In genomic region chr17:46822388-46822921, GRCh38 we compare ENCODE assay signal across 1 cellular context.
TF ChIP-seq lines count a peak whose summit lies in the region.

No MANE protein-coding gene starts in this region.

TF ChIP-seq in K562, 482 proteins besides CTCF, POLR2A, EP300 and RAD21 (continued from another document and continues in another):
- TF ChIP-seq BCOR (IDR thresholded peaks at IDR 0.05) (no peak), ETV5 (CRISPR knock-in tag; IDR thresholded peaks at IDR 0.05; ENCODE audit: low read depth) (no peak), SLC30A9 (CRISPR knock-in tag; IDR thresholded peaks at IDR 0.05) (no peak), FOXJ2 (tag; IDR thresholded peaks at IDR 0.05) (no peak), SMARCB1 (IDR thresholded peaks at IDR 0.05; ENCODE audit: insufficient read length, low read depth) (no peak), ZNF24 (IDR thresholded peaks at IDR 0.05) (no peak), PCBP2 (IDR thresholded peaks at IDR 0.05; ENCODE audit: low read depth, low read length, poor library complexity, severe bottlenecking) (no peak), ZBTB43 (CRISPR knock-in tag; IDR thresholded peaks at IDR 0.05) (no peak), ZKSCAN1 (IDR thresholded peaks at IDR 0.05; ENCODE audit: low read depth, low read length) (peak; percentile 98), CCNT2 (IDR thresholded peaks at IDR 0.05; ENCODE audit: borderline replicate concordance, extremely low read depth, insufficient read length, low read depth, low read length) (peak; percentile 23), TBL1XR1 (IDR thresholded peaks at IDR 0.05; ENCODE audit: low read length in 2 of 2) (no peak), HDAC2 (IDR thresholded peaks at IDR 0.05) (peak; percentile 50; the same call in 1 of the 2 replicates), EWSR1 (IDR thresholded peaks at IDR 0.05; ENCODE audit: borderline replicate concordance, low read depth, partially characterized antibody) (no peak), PPARD (CRISPR knock-in tag; IDR thresholded peaks at IDR 0.05) (no peak), ZNF699 (CRISPR knock-in tag; IDR thresholded peaks at IDR 0.05; ENCODE audit: insufficient replicate concordance) (no peak), YY1 (IDR thresholded peaks at IDR 0.05; ENCODE audit: borderline replicate concordance in 1 of 3, control insufficient read depth in 1 of 3, extremely low read depth in 1 of 3, insufficient read depth in 3 of 3, insufficient read length in 1 of 3, insufficient replicate concordance in 2 of 3, low read depth in 1 of 3, low read length in 2 of 3) (peak in 1 of 3 experiments; percentile 5), MTA3 (IDR thresholded peaks at IDR 0.05; ENCODE audit: borderline replicate concordance) (peak; percentile 96), NR2C1 (IDR thresholded peaks at IDR 0.05) (no peak), NR2C1 (tag; IDR thresholded peaks at IDR 0.05) (no peak), TARDBP (IDR thresholded peaks at IDR 0.05) (no peak), SMAD2 (IDR thresholded peaks at IDR 0.05; ENCODE audit: low read depth, low read length) (no peak), USF2 (CRISPR knock-in tag; IDR thresholded peaks at IDR 0.05) (no peak), ZNF384 (IDR thresholded peaks at IDR 0.05; ENCODE audit: low read depth, low read length) (no peak), ZFPM2 (CRISPR knock-in tag; IDR thresholded peaks at IDR 0.05) (no peak), NR2C2 (CRISPR knock-in tag; IDR thresholded peaks at IDR 0.05) (peak; percentile 40; the same call in 1 of the 2 replicates), NR2C2 (tag; IDR thresholded peaks at IDR 0.05) (no peak), SMC3 (conservative IDR thresholded peaks at IDR 0.05; ENCODE audit: insufficient read depth, low read depth, low read length) (peak; percentile 70), SPI1 (IDR thresholded peaks at IDR 0.05; ENCODE audit: borderline replicate concordance, low read depth, low read length) (no peak), ZNF175 (CRISPR knock-in tag; IDR thresholded peaks at IDR 0.05; ENCODE audit: low read depth) (no peak), XRCC5 (IDR thresholded peaks at IDR 0.05; ENCODE audit: low read depth, low read length) (no peak), ZNF174 (CRISPR knock-in tag; IDR thresholded peaks at IDR 0.05) (no peak), IFI16 (CRISPR knock-in tag; IDR thresholded peaks at IDR 0.05) (no peak), HDAC1 (IDR thresholded peaks at IDR 0.05) (peak in 1 of 2 experiments; percentile 27; a peak in 1 of 4 replicates), ZBTB7A (IDR thresholded peaks at IDR 0.05; ENCODE audit: borderline replicate concordance, control insufficient read depth, low read depth, low read length) (peak; percentile 91), POLR3G (IDR thresholded peaks at IDR 0.05; ENCODE audit: extremely low read depth, insufficient read length, insufficient replicate concordance) (no peak), TEAD2 (tag; IDR thresholded peaks at IDR 0.05) (no peak), SAFB (IDR thresholded peaks at IDR 0.05; ENCODE audit: borderline replicate concordance, low read depth, low read length) (no peak), NEUROD1 (IDR thresholded peaks at IDR 0.05; ENCODE audit: borderline replicate concordance, low read depth, low read length, partially characterized antibody) (peak; percentile 39), ZNF695 (CRISPR knock-in tag; IDR thresholded peaks at IDR 0.05) (no peak), MCM2 (IDR thresholded peaks at IDR 0.05; ENCODE audit: low read depth) (no peak), RB1 (IDR thresholded peaks at IDR 0.05; ENCODE audit: low read depth) (peak; percentile 69), SRSF9 (IDR thresholded peaks at IDR 0.05; ENCODE audit: borderline replicate concordance, low read depth, low read length) (no peak), ZNF239 (CRISPR knock-in tag; IDR thresholded peaks at IDR 0.05) (no peak), SMARCE1 (IDR thresholded peaks at IDR 0.05) (no peak), NR0B1 (IDR thresholded peaks at IDR 0.05; ENCODE audit: partially characterized antibody) (no peak), PHF8 (IDR thresholded peaks at IDR 0.05; ENCODE audit: borderline replicate concordance, low read length) (no peak), POLR2G (IDR thresholded peaks at IDR 0.05; ENCODE audit: low read depth, low read length) (no peak), ZNF518B (CRISPR knock-in tag; IDR thresholded peaks at IDR 0.05) (no peak), SP1 (CRISPR knock-in tag; IDR thresholded peaks at IDR 0.05) (no peak), HCFC1 (IDR thresholded peaks at IDR 0.05; ENCODE audit: low read depth, low read length) (no peak), TCF15 (CRISPR knock-in tag; IDR thresholded peaks at IDR 0.05) (no peak), POU5F1 (IDR thresholded peaks at IDR 0.05; ENCODE audit: borderline replicate concordance, low read depth, low read length, partially characterized antibody) (no peak), ZFP36 (IDR thresholded peaks at IDR 0.05; ENCODE audit: low read depth, low read length, partially characterized antibody) (peak; percentile 22), PHF20 (IDR thresholded peaks at IDR 0.05; ENCODE audit: partially characterized antibody) (no peak), U2AF2 (optimal IDR thresholded peaks at IDR 0.05; ENCODE audit: low read depth, low read length) (no peak)
- TF ChIP-seq, protein P1, sequence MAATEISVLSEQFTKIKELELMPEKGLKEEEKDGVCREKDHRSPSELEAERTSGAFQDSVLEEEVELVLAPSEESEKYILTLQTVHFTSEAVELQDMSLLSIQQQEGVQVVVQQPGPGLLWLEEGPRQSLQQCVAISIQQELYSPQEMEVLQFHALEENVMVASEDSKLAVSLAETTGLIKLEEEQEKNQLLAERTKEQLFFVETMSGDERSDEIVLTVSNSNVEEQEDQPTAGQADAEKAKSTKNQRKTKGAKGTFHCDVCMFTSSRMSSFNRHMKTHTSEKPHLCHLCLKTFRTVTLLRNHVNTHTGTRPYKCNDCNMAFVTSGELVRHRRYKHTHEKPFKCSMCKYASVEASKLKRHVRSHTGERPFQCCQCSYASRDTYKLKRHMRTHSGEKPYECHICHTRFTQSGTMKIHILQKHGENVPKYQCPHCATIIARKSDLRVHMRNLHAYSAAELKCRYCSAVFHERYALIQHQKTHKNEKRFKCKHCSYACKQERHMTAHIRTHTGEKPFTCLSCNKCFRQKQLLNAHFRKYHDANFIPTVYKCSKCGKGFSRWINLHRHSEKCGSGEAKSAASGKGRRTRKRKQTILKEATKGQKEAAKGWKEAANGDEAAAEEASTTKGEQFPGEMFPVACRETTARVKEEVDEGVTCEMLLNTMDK (IDR thresholded peaks at IDR 0.05; ENCODE audit: borderline replicate concordance, insufficient read depth, low read depth, low read length, poor library complexity, severe bottlenecking) = peak; percentile 69
- TF ChIP-seq, protein P2, sequence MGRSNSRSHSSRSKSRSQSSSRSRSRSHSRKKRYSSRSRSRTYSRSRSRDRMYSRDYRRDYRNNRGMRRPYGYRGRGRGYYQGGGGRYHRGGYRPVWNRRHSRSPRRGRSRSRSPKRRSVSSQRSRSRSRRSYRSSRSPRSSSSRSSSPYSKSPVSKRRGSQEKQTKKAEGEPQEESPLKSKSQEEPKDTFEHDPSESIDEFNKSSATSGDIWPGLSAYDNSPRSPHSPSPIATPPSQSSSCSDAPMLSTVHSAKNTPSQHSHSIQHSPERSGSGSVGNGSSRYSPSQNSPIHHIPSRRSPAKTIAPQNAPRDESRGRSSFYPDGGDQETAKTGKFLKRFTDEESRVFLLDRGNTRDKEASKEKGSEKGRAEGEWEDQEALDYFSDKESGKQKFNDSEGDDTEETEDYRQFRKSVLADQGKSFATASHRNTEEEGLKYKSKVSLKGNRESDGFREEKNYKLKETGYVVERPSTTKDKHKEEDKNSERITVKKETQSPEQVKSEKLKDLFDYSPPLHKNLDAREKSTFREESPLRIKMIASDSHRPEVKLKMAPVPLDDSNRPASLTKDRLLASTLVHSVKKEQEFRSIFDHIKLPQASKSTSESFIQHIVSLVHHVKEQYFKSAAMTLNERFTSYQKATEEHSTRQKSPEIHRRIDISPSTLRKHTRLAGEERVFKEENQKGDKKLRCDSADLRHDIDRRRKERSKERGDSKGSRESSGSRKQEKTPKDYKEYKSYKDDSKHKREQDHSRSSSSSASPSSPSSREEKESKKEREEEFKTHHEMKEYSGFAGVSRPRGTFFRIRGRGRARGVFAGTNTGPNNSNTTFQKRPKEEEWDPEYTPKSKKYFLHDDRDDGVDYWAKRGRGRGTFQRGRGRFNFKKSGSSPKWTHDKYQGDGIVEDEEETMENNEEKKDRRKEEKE (IDR thresholded peaks at IDR 0.05; ENCODE audit: borderline replicate concordance in 1 of 2, control insufficient read depth in 1 of 2, low read depth in 2 of 2, low read length in 1 of 2) = no peak
- TF ChIP-seq, protein P3, sequence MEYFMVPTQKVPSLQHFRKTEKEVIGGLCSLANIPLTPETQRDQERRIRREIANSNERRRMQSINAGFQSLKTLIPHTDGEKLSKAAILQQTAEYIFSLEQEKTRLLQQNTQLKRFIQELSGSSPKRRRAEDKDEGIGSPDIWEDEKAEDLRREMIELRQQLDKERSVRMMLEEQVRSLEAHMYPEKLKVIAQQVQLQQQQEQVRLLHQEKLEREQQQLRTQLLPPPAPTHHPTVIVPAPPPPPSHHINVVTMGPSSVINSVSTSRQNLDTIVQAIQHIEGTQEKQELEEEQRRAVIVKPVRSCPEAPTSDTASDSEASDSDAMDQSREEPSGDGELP (CRISPR knock-in tag; IDR thresholded peaks at IDR 0.05; ENCODE audit: borderline replicate concordance) = peak; percentile 51; the same call in 1 of the 2 replicates
- TF ChIP-seq, protein P4, sequence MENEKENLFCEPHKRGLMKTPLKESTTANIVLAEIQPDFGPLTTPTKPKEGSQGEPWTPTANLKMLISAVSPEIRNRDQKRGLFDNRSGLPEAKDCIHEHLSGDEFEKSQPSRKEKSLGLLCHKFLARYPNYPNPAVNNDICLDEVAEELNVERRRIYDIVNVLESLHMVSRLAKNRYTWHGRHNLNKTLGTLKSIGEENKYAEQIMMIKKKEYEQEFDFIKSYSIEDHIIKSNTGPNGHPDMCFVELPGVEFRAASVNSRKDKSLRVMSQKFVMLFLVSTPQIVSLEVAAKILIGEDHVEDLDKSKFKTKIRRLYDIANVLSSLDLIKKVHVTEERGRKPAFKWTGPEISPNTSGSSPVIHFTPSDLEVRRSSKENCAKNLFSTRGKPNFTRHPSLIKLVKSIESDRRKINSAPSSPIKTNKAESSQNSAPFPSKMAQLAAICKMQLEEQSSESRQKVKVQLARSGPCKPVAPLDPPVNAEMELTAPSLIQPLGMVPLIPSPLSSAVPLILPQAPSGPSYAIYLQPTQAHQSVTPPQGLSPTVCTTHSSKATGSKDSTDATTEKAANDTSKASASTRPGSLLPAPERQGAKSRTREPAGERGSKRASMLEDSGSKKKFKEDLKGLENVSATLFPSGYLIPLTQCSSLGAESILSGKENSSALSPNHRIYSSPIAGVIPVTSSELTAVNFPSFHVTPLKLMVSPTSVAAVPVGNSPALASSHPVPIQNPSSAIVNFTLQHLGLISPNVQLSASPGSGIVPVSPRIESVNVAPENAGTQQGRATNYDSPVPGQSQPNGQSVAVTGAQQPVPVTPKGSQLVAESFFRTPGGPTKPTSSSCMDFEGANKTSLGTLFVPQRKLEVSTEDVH (IDR thresholded peaks at IDR 0.05; ENCODE audit: low read depth, partially characterized antibody) = no peak
